In genomic region chr18:76986391-76986790, GRCh38 we compare ENCODE assay signal across 19 cellular contexts.
"Had no signal": no experiment of that assay in that cellular context is flagged by ENCODE, and none has a peak within 500 bp of the region (broad histone marks: within the 10 kb centered on the region; RNA-seq: fewer than 3 reads in every experiment).

No MANE protein-coding gene starts in this region.

- H3K9me3 Mint-ChIP-seq: activated B cell treated with CpG ODN at 0.5 μM for 24 hours; activated T-helper 17 cell treated with anti-CD3 and anti-CD28 coated beads, Interleukin-2, amount 50 U/mL, for 72 hours; stimulated activated naive CD8-positive, alpha-beta T cell treated with anti-CD3 and anti-CD28 coated beads, Interleukin-15, Interleukin-2, amounts not matched to agents 100 ng/mL and 50 ng/mL, for 24 hours; T-helper 2 cell treated with Interferon-gamma antibody and Interleukin-4, amounts not matched to agents 5 μg/mL and 100 μg/mL, for 36 hours had no signal

- H3K27me3 Mint-ChIP-seq: activated B cell treated with CpG ODN at 0.5 μM for 24 hours; activated T-helper 17 cell treated with anti-CD3 and anti-CD28 coated beads, Interleukin-2, amount 50 U/mL, for 72 hours; progenitor cell of endocrine pancreas; stimulated activated naive CD8-positive, alpha-beta T cell treated with anti-CD3 and anti-CD28 coated beads, Interleukin-15, Interleukin-2, amounts not matched to agents 100 ng/mL and 50 ng/mL, for 24 hours had no signal

- H3K4me3 ChIP-seq: gastroesophageal sphincter, lung, right atrium auricular region, skin epidermis had no signal

- H3K36me3 ChIP-seq: brain microvascular endothelial cell, gastroesophageal sphincter, right atrium auricular region had no signal

- H3K4me3 Mint-ChIP-seq: activated B cell treated with CpG ODN at 0.5 μM for 24 hours; activated T-helper 17 cell treated with anti-CD3 and anti-CD28 coated beads, Interleukin-2, amount 50 U/mL, for 72 hours; stimulated activated naive CD8-positive, alpha-beta T cell treated with anti-CD3 and anti-CD28 coated beads, Interleukin-15, Interleukin-2, amounts not matched to agents 100 ng/mL and 50 ng/mL, for 24 hours; T-helper 2 cell treated with Interferon-gamma antibody and Interleukin-4, amounts not matched to agents 5 μg/mL and 100 μg/mL, for 36 hours had no signal

- H3K27ac ChIP-seq: brain microvascular endothelial cell, gastroesophageal sphincter, right atrium auricular region, skin epidermis had no signal

- H3K27me3 ChIP-seq: brain microvascular endothelial cell, gastroesophageal sphincter, right atrium auricular region had no signal

- H3K4me1 Mint-ChIP-seq: activated T-helper 17 cell treated with anti-CD3 and anti-CD28 coated beads, Interleukin-2, amount 50 U/mL, for 72 hours had no signal

- H3K9me3 ChIP-seq: gastroesophageal sphincter, right atrium auricular region had no signal

- H3K27ac Mint-ChIP-seq: activated B cell treated with CpG ODN at 0.5 μM for 24 hours; activated T-helper 17 cell treated with anti-CD3 and anti-CD28 coated beads, Interleukin-2, amount 50 U/mL, for 72 hours; progenitor cell of endocrine pancreas; stimulated activated naive CD8-positive, alpha-beta T cell treated with anti-CD3 and anti-CD28 coated beads, Interleukin-15, Interleukin-2, amounts not matched to agents 100 ng/mL and 50 ng/mL, for 24 hours; T-helper 2 cell treated with Interferon-gamma antibody and Interleukin-4, amounts not matched to agents 5 μg/mL and 100 μg/mL, for 36 hours had no signal

- ATAC-seq: activated T-helper 17 cell treated with anti-CD3 and anti-CD28 coated beads, Interleukin-2, amount 50 U/mL, for 72 hours; gastroesophageal sphincter; left colon had no signal

- DNase-seq: activated B cell treated with CpG ODN at 0.5 μM for 24 hours; activated CD4-positive, alpha-beta T cell treated with anti-CD3 and anti-CD28 coated beads for 48 hours; activated naive CD4-positive, alpha-beta T cell treated with Interleukin-2 at 50 U/mL for 16 hours; anterior cingulate cortex; brain microvascular endothelial cell; erythroblast; midbrain; nucleus accumbens; stimulated activated CD4-positive, alpha-beta T cell treated with anti-CD3 and anti-CD28 coated beads, Interleukin-4, amount 100 ng/mL, for 24 hours; SW 1271 had no signal
